In genomic region chr9:129835128-129835859, GRCh38 we compare ENCODE assay signal across 8 cellular contexts. TPM values are rescaled to one million over a fixed set of nuclear protein-coding genes. Genes with fewer than 3 reads are reported as not detected.
DNase-seq lines count a peak whose midpoint lies in the region; ATAC-seq and TF ChIP-seq lines count a peak whose summit lies in the region.

A gene with protein sequence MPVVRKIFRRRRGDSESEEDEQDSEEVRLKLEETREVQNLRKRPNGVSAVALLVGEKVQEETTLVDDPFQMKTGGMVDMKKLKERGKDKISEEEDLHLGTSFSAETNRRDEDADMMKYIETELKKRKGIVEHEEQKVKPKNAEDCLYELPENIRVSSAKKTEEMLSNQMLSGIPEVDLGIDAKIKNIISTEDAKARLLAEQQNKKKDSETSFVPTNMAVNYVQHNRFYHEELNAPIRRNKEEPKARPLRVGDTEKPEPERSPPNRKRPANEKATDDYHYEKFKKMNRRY (minus strand): TSS chr9:129835275. CDS start chr9:129835221, 54 bp downstream.
Gene USP20 (plus strand): TSS chr9:129835458. CDS start chr9:129852556, 17,098 bp downstream.

- intact Hi-C loops in CD14-positive monocyte (cut with micrococcal nuclease) = loop anchor here in 1 of 2 donors (5.0 kb wide), 1 partner anchor 33 kb away; the partner anchor contains the start of gene TOR1B

- H3K4me3 ChIP-seq in liver (ENCODE audit: low read depth in 1 of 3, low read length in 3 of 3) = peak within 1 kb of the TSS; percentile 86 to 99 (median 94)

- peaks cover 0 to 24% (median 19%) of the 10 kb centered on the region in 4 donors for H3K4me1 ChIP-seq in liver (ENCODE audit: control insufficient read depth in 4 of 4, insufficient read depth in 4 of 4, low read length in 3 of 4)

- peaks cover 4 to 22% (median 20%) of the 10 kb centered on the region in 4 donors for H3K36me3 ChIP-seq in liver (ENCODE audit: control insufficient read depth in 4 of 4, insufficient read depth in 3 of 4, low read depth in 1 of 4, low read length in 3 of 4)

- peak within 1 kb of the TSS; percentile 49 to 55 for H3K27ac ChIP-seq in liver (ENCODE audit: low read depth in 1 of 2, low read length in 2 of 2)

- peak within 1 kb of the TSS; percentile 76 to 84 for H3K9ac ChIP-seq in liver (ENCODE audit: low read depth in 1 of 2, low read length in 2 of 2)

- H3K4me3 Mint-ChIP-seq in CD14-positive monocyte = peak within 1 kb of the TSS; percentile 97 to 98

- H3K9me3 ChIP-seq in liver (ENCODE audit: control insufficient read depth in 4 of 4, low read length in 3 of 4) = no peaks in the 10 kb centered on the region

- ATAC-seq in GM19438 (IDR thresholded peaks at IDR 0.05; ENCODE audit: low read depth, unreplicated experiment) (peak; percentile 88), HG03571 (IDR thresholded peaks at IDR 0.05; ENCODE audit: unreplicated experiment) (peak; percentile 90)

- H3K9me3 Mint-ChIP-seq in CD14-positive monocyte = no peaks in the 10 kb centered on the region

- peaks cover 32% of the 10 kb centered on the region for H3K4me1 Mint-ChIP-seq in CD14-positive monocyte

- peak within 1 kb of the TSS; percentile 95 to 98 (median 97) for H3K27ac Mint-ChIP-seq in CD14-positive monocyte

- TF ChIP-seq RAD21 in liver (IDR thresholded peaks at IDR 0.05) = peak in 1 of 2 donors; percentile 25

- DNase-seq in CD14-positive monocyte (ENCODE audit: low spot score) (peak; percentile 92), NCI-H82 (lab: John Stamatoyannopoulos, UW) (peak; percentile 98), dermis blood vessel endothelial cell (peak; percentile 97)
- peak; percentile 96 to 97 for DNase-seq in activated CD4-positive, alpha-beta T cell treated with anti-CD3 and anti-CD28 coated beads, Interleukin-2, amount 50 U/mL, for 48 hours
- DNase-seq in stimulated activated CD4-positive, alpha-beta T cell treated with anti-CD3 and anti-CD28 coated beads, Interleukin-4, amount 100 ng/mL, for 1 hour = peak; percentile 98

- no peak for TF ChIP-seq CTCF in CD14-positive monocyte (IDR thresholded peaks at IDR 0.05)
- TF ChIP-seq CTCF in liver (IDR thresholded peaks at IDR 0.05; ENCODE audit: low read depth, low read length, missing input control) = no peak

- no peaks in the 10 kb centered on the region for H3K27me3 ChIP-seq in liver (ENCODE audit: control insufficient read depth in 4 of 4, insufficient read depth in 4 of 4, low read length in 3 of 4)

- peaks cover 27 to 41% of the 10 kb centered on the region in 2 donors for H3K36me3 Mint-ChIP-seq in CD14-positive monocyte

- H3K27me3 Mint-ChIP-seq in CD14-positive monocyte (ENCODE audit: low read depth in 3 of 3) = peaks cover 0 to 3% (median 1%) of the 10 kb centered on the region in 3 donors

- under 1% methylated on average over 81 of the region's 81 CpGs for WGBS in liver

TF ChIP-seq in liver, 16 proteins besides CTCF, POLR2A, EP300 and RAD21:
- peak; percentile 43 to 88 for TF ChIP-seq GABPA (IDR thresholded peaks at IDR 0.05 in 1 of 2, conservative IDR thresholded peaks at IDR 0.05 in 1 of 2)
- no peak for TF ChIP-seq NR2F2 (IDR thresholded peaks at IDR 0.05)
- no peak for TF ChIP-seq RXRA (IDR thresholded peaks at IDR 0.05)
- no peak for TF ChIP-seq REST (IDR thresholded peaks at IDR 0.05)
- peak; percentile 67 for TF ChIP-seq SP1 (IDR thresholded peaks at IDR 0.05)
- peak; percentile 47 for TF ChIP-seq YY1 (IDR thresholded peaks at IDR 0.05)
- peak in 1 of 2 donors; percentile 75 for TF ChIP-seq EGR1 (IDR thresholded peaks at IDR 0.05; ENCODE audit: low read depth in 2 of 2)

RNA-seq across cellular contexts. Expression of the first gene that starts in this region (rescaled TPM):
- polyA plus RNA-seq in CD14-positive monocyte (10 to 100 TPM; 53.3 to 82.4 TPM), liver (10 to 100 TPM; 31.1 to 84.2 TPM)
- total RNA-seq in dermis blood vessel endothelial cell (37.4 and 49.5 TPM in 2 replicates), liver (10 to 100 TPM; 37.2 to 64.6 TPM)

RNA-seq across cellular contexts. Expression of gene USP20, which starts in this region (rescaled TPM):
- polyA plus RNA-seq in CD14-positive monocyte = 1 to 10 TPM; 2.7 to 5.2 TPM
- total RNA-seq in dermis blood vessel endothelial cell = 8.7 and 11.2 TPM in 2 replicates
- 10 to 100 TPM; 11.7 to 19.8 TPM for total RNA-seq in liver
- polyA plus RNA-seq in liver = 1 to 10 TPM; 8.2 to 8.8 TPM

Comparison
In these comparisons a context has a peak if more than half of its experiments do, and no peak if none do; other contexts are left out.
1. Peak in every context shown above with its lines: DNase-seq, ATAC-seq, H3K4me3 ChIP-seq and H3K27ac ChIP-seq.